Comparison of ENCODE assay signal across 36 cellular contexts in the genomic region with DNA sequence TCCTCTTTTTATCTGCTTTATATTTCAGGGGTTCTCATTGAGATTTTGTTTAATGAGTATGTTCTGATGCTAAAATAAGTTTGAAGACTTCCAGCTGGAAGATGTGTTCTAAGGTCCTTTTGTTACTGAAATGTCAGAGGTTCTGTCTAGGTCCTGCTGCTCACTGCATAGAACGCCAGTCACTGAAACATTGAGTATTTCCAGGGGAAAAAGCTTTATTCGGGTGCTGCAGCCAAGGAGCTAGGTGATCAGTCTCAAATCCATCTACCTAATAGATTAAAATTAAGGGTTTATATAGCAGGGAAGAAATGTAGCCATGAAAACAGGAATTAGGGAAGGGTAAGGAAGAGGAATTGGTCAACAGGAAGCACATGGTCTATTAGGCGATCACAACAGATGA. TPM values are rescaled to one million over a fixed set of nuclear protein-coding genes. Genes with fewer than 3 reads are reported as not detected.
"Had no signal": no experiment of that assay in that cellular context is flagged by ENCODE, and none has a peak within 500 bp of the region (broad histone marks: within the 10 kb centered on the region; RNA-seq: fewer than 3 reads in every experiment).

No MANE protein-coding gene starts in this region.

- H2AFZ ChIP-seq: PC-9 had no signal

- H3K36me3 ChIP-seq: MG63, SJCRH30 had no signal

- H3K27ac ChIP-seq: PC-9, SJCRH30, SK-N-MC had no signal

- DNase-seq: Kasumi-1, MG63, NCI-H1048, NCI-H1092 treated with DMSO at 0.1 percent for 48 hours, NCI-H1105 treated with DMSO at 0.1 percent for 48 hours, NCI-H1417, NCI-H1436, NCI-H146, NCI-H1694, NCI-H187, NCI-H1930, NCI-H2029 treated with DMSO at 0.1 percent for 48 hours, NCI-H2081 treated with DMSO at 0.1 percent for 48 hours, NCI-H2107, NCI-H2171, NCI-H226, NCI-H446 treated with DMSO at 0.1 percent for 48 hours, NCI-H510A, NCI-H524, NCI-H526, NCI-H69, NCI-H748 treated with DMSO at 0.1 percent for 48 hours, NCI-H82, PC-9, RPMI8226, SHP77, SIG-M5, SJCRH30, T-cell had no signal

- H3K4me3 ChIP-seq: MG63, PC-9, SJCRH30, SK-N-MC had no signal

- H3K27me3 ChIP-seq: MG63, SJCRH30 had no signal

- H3K4me2 ChIP-seq: PC-9 had no signal

- ATAC-seq: Panc1, SK-N-SH treated with all-trans-retinoic acid at 6 μM for 48 hours, T-cell had no signal

- FAIRE-seq: RCC 7860 had no signal

RNA-seq across cellular contexts. Expression of a gene that starts 19.7 kb away (rescaled TPM):
- total RNA-seq: OCI-LY7 had no signal

RNA-seq across cellular contexts. Expression of a gene that starts 50.4 kb away (rescaled TPM):
- total RNA-seq: M059J, OCI-LY7, PC-9, SJCRH30, SK-MEL-5, T-cell had no signal
